Comparison of ENCODE assay signal across 24 cellular contexts in genomic region chr10:114647545-114648138, GRCh38. TPM values are rescaled to one million over a fixed set of nuclear protein-coding genes. Genes with fewer than 3 reads are reported as not detected.
A peak's percentile ranks its signal among the peaks of the same experiment; 100 is the strongest.
DNase-seq lines count a peak whose midpoint lies in the region; ATAC-seq, FAIRE-seq and TF ChIP-seq lines count a peak whose summit lies in the region.
"Had no signal": no experiment of that assay in that cellular context is flagged by ENCODE, and none has a peak within 500 bp of the region (broad histone marks: within the 10 kb centered on the region; RNA-seq: fewer than 3 reads in every experiment).

No MANE protein-coding gene starts in this region.

- peaks cover 14% of the 10 kb centered on the region for H3F3A ChIP-seq in SK-N-SH (replicated peaks; ENCODE audit: insufficient read depth)

- POLR2A ChIA-PET in SK-N-SH (lab: Yijun Ruan, JAX), result no interaction called here

- no peak overlapping the region for H3K18ac ChIP-seq in trophoblast cell (ENCODE audit: low read length)

- no peak overlapping the region for H4K8ac ChIP-seq in trophoblast cell (ENCODE audit: low read depth, low read length)

- H2BK5ac ChIP-seq in trophoblast cell (ENCODE audit: low read depth, low read length, poor library complexity), result no peak overlapping the region

- no peaks in the 10 kb centered on the region for H4K20me1 ChIP-seq in SK-N-SH (ENCODE audit: insufficient read depth)

- peak overlapping the region; percentile 89 for H3K27ac ChIP-seq in left ventricle myocardium inferior (replicated peaks)
- H3K27ac ChIP-seq in SK-N-SH (ENCODE audit: low read depth in 2 of 2, low read length in 1 of 2), result peak overlapping the region in 1 of 2 experiments; percentile 19; a peak in 3 of 4 replicates
- no peak overlapping the region for H3K27ac ChIP-seq in trophoblast cell (ENCODE audit: low read depth, low read length)
- H3K27ac ChIP-seq: PC-9 had no signal

- H3K9ac ChIP-seq in SK-N-SH (no peak overlapping the region), trophoblast cell (ENCODE audit: low read length) (no peak overlapping the region)

- H2AFZ ChIP-seq in SK-N-SH (ENCODE audit: low read depth), result no peak overlapping the region
- no peak overlapping the region for H2AFZ ChIP-seq in trophoblast cell (ENCODE audit: insufficient read depth, low read length, poor library complexity)
- H2AFZ ChIP-seq: PC-9 had no signal

- H3K36me3 ChIP-seq in left ventricle myocardium inferior (no peaks in the 10 kb centered on the region), SK-N-SH (replicated peaks in 1 of 2; ENCODE audit: control insufficient read depth in 1 of 2, insufficient read depth in 2 of 2, low read length in 1 of 2) (no peaks in the 10 kb centered on the region), trophoblast cell (ENCODE audit: control insufficient read depth in 1 of 2, insufficient read depth in 2 of 2, low read length in 2 of 2) (no peaks in the 10 kb centered on the region)

- H3K4ac ChIP-seq in trophoblast cell (ENCODE audit: low read depth, low read length), result no peak overlapping the region

- TF ChIP-seq CTCF in left ventricle myocardium inferior (IDR thresholded peaks at IDR 0.05; ENCODE audit: borderline replicate concordance) (no peak), SK-N-SH (IDR thresholded peaks at IDR 0.05) (no peak), fibroblast of villous mesenchyme (IDR thresholded peaks at IDR 0.05; ENCODE audit: insufficient read depth, low read depth, low read length) (no peak)

- TF ChIP-seq POLR2A in H54 (IDR thresholded peaks at IDR 0.05; ENCODE audit: low read depth, low read length), result no peak

- peaks cover 96% of the 10 kb centered on the region for H3K4me1 ChIP-seq in left ventricle myocardium inferior
- H3K4me1 ChIP-seq in SK-N-SH (ENCODE audit: control insufficient read depth in 1 of 2, insufficient read depth in 2 of 2, low read depth in 1 of 2, low read length in 1 of 2), result peaks cover 0 to 24% of the 10 kb centered on the region in 2 experiments; a peak in 1 of 4 replicates
- H3K4me1 ChIP-seq in trophoblast cell (ENCODE audit: control insufficient read depth in 1 of 2, insufficient read depth in 2 of 2, low read length in 2 of 2), result peaks cover 0 to 2% of the 10 kb centered on the region in 2 experiments

- WGBS in SK-N-SH (ENCODE audit: low lambda C conversion rate), result 97% methylated on average over 2 of the region's 2 CpGs
- WGBS in trophoblast cell (ENCODE audit: extremely low coverage, insufficient coverage, insufficient read length), result 100% methylated on average over 1 of the region's 2 CpGs

- H3K27me3 ChIP-seq in left ventricle myocardium inferior (ENCODE audit: low read depth), result no peaks in the 10 kb centered on the region
- H3K27me3 ChIP-seq in SK-N-SH (ENCODE audit: insufficient read depth), result no peaks in the 10 kb centered on the region
- no peaks in the 10 kb centered on the region for H3K27me3 ChIP-seq in trophoblast cell (ENCODE audit: insufficient read depth, low read length)

- H2BK120ac ChIP-seq in trophoblast cell (ENCODE audit: insufficient read depth, low read length, poor library complexity), result no peak overlapping the region

- TF ChIP-seq RAD21 in SK-N-SH (IDR thresholded peaks at IDR 0.05; ENCODE audit: low read length), result no peak

- H3K4me3 ChIP-seq in left ventricle myocardium inferior, result no peak overlapping the region
- no peak overlapping the region for H3K4me3 ChIP-seq in SK-N-SH (ENCODE audit: low read depth in 2 of 2, low read length in 1 of 2)
- H3K4me3 ChIP-seq in fibroblast of villous mesenchyme (ENCODE audit: low read depth, low read length), result no peak overlapping the region
- H3K4me3 ChIP-seq in trophoblast cell (ENCODE audit: low read depth, low read length), result no peak overlapping the region
- H3K4me3 ChIP-seq: PC-9 had no signal

- H4K91ac ChIP-seq in trophoblast cell (ENCODE audit: low read depth, low read length), result no peak overlapping the region

- no peak for FAIRE-seq in urothelium cell line (lab: Jason Lieb, UNC)
- FAIRE-seq in H54 (lab: Jason Lieb, UNC), result no peak
- FAIRE-seq: A204.1, GM19239 had no signal

- CTCF ChIA-PET in SK-N-SH (lab: Yijun Ruan, JAX), result interaction anchor here (0.8 kb wide), 1 partner anchor 9 kb away, joined by 3 read pairs; no protein-coding TSS in a partner anchor

- no peaks in the 10 kb centered on the region for H3K79me1 ChIP-seq in trophoblast cell (ENCODE audit: low read length)

- no peak overlapping the region for H3K14ac ChIP-seq in trophoblast cell (ENCODE audit: low read length)

- no peak for TF ChIP-seq EP300 in SK-N-SH (IDR thresholded peaks at IDR 0.05; ENCODE audit: borderline replicate concordance in 1 of 2, low read depth in 1 of 2, low read length in 1 of 2)

- H3K79me2 ChIP-seq in SK-N-SH (ENCODE audit: insufficient read depth) (no peaks in the 10 kb centered on the region), trophoblast cell (ENCODE audit: control insufficient read depth, insufficient read depth, low read length, poor library complexity) (no peaks in the 10 kb centered on the region)

- H2BK12ac ChIP-seq in trophoblast cell (ENCODE audit: low read length), result no peak overlapping the region

- no peak for DNase-seq in left ventricle myocardium inferior
- no peak for DNase-seq in cardiac septum (ENCODE audit: low spot score)
- no peak for DNase-seq in SK-N-SH
- DNase-seq in fibroblast of villous mesenchyme (ENCODE audit: low read depth), result peak; percentile 50
- DNase-seq in urothelium cell line (ENCODE audit: low spot score), result peak; percentile 18
- DNase-seq in trophoblast cell, result no peak
- no peak for DNase-seq in H54 (ENCODE audit: insufficient read length, low spot score)
- DNase-seq: activated CD4-positive, alpha-beta T cell treated with anti-CD3 and anti-CD28 coated beads, Interleukin-2, amount 50 U/mL, for 4 hours; activated effector memory CD4-positive, alpha-beta T cell treated with Interleukin-2 at 50 U/mL for 16 hours; CD4-positive, CD25-positive, alpha-beta regulatory T cell; DMS 273 treated with DMSO at 0.1 percent for 48 hours; GDM1; KBM-7; NCI-H1048; NCI-H1930; NCI-H2227 treated with DMSO at 0.1 percent for 48 hours; NCI-H774; stimulated activated CD4-positive, alpha-beta T cell treated with anti-CD3 and anti-CD28 coated beads, Interleukin-4, amount 100 ng/mL, for 1 hour; T-helper 9 cell had no signal

- no peaks in the 10 kb centered on the region for H3K9me2 ChIP-seq in SK-N-SH

- H3K9me3 ChIP-seq in left ventricle myocardium inferior (replicated peaks) (no peaks in the 10 kb centered on the region), SK-N-SH (no peaks in the 10 kb centered on the region), trophoblast cell (ENCODE audit: insufficient read depth, low read depth, low read length) (no peaks in the 10 kb centered on the region)

- H2AK5ac ChIP-seq in trophoblast cell (ENCODE audit: low read length), result no peak overlapping the region

- H3K23ac ChIP-seq in trophoblast cell (ENCODE audit: low read length), result no peak overlapping the region

- ATAC-seq in GM18520 (IDR thresholded peaks at IDR 0.05; ENCODE audit: unreplicated experiment), result no peak
- ATAC-seq: WTC11 had no signal

- intact Hi-C loops in left ventricle myocardium inferior (cut with micrococcal nuclease) (no loop called here), cardiac septum (cut with DNase I) (no loop called here)

- H4K12ac ChIP-seq in trophoblast cell (ENCODE audit: low read depth, low read length), result no peak overlapping the region

- H3K4me2 ChIP-seq in SK-N-SH, result no peak overlapping the region
- H3K4me2 ChIP-seq in trophoblast cell (ENCODE audit: low read length), result no peak overlapping the region

TF ChIP-seq in SK-N-SH, 30 proteins besides CTCF, POLR2A, EP300 and RAD21:
- 0 out of 2 replicates have a peak, but pooled peaks have one; percentile 14 for TF ChIP-seq JUND (IDR thresholded peaks at IDR 0.05)
- TF ChIP-seq NRF1 (IDR thresholded peaks at IDR 0.05; ENCODE audit: low read depth, low read length), result no peak
- TF ChIP-seq FOSL2 (IDR thresholded peaks at IDR 0.05; ENCODE audit: borderline replicate concordance, low read depth), result peak; percentile 22; the same call in 1 of the 2 replicates
- TF ChIP-seq POLR2AphosphoS5 (IDR thresholded peaks at IDR 0.05; ENCODE audit: low read depth, low read length), result no peak
- TF ChIP-seq FOXJ3 (CRISPR knock-in tag; IDR thresholded peaks at IDR 0.05), result no peak
- TF ChIP-seq PBX3 (IDR thresholded peaks at IDR 0.05), result peak; percentile 31; the same call in 1 of the 2 replicates

RNA-seq across cellular contexts. Expression of gene ABLIM1, which starts 10.4 kb away (rescaled TPM):
- 674 TPM for total RNA-seq in left ventricle myocardium inferior
- 473 TPM for total RNA-seq in cardiac septum
- polyA plus RNA-seq in SK-N-SH (2012; rRNA removed), result 16.1 and 24.9 TPM in 2 replicates
- polyA plus RNA-seq in SK-N-SH (2012; cell fraction: cytosol; rRNA removed), result 13.0 and 19.7 TPM in 2 replicates
- 21.3 and 27.5 TPM in 2 replicates for polyA plus RNA-seq in SK-N-SH (2012; cell fraction: nucleus; rRNA removed)
- total RNA-seq in fibroblast of villous mesenchyme, result 10.0 and 18.6 TPM in 2 replicates
- 12.7 and 12.9 TPM in 2 replicates for polyA plus RNA-seq in trophoblast cell (2013)

Comparison
In these comparisons a context has a peak if more than half of its experiments do, and no peak if none do; other contexts are left out.
1. DNase-seq: peak in fibroblast of villous mesenchyme (single experiment) and urothelium cell line (single experiment); none in left ventricle myocardium inferior (single experiment), cardiac septum (single experiment), SK-N-SH (single experiment), trophoblast cell (0 of 2) and H54 (single experiment).
2. RNA of gene ABLIM1, which starts 10.4 kb away (total RNA-seq): 674 TPM in left ventricle myocardium inferior (single experiment) and 473 TPM in cardiac septum (single experiment); 10.0 to 18.6 TPM in fibroblast of villous mesenchyme; every median in the first group is over 10 times any median in the second.